20 cellular contexts compared by ENCODE assay signal in the genomic region with DNA sequence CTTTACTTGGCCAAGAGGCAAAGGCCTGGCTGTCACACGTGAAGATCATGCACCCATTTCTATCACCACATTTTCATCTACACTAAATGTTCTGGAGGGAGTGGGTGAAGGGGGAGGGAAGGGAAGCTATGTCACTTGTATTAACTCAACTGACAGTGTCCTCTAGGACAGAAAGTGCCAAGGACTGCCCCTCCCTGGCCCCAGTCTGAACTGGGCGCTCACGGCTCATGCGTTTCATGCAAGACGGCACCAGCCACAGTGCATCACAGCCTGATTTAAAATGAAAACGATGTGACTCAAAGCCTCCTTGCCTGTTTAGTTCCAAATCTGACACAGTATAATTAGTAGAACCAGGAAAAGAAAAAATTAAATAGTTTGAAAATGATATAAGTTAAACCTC. TPM values are rescaled to one million over a fixed set of nuclear protein-coding genes. Genes with fewer than 3 reads are reported as not detected.
A peak's percentile ranks its signal among the peaks of the same experiment; 100 is the strongest.
DNase-seq lines count a peak whose midpoint lies in the region; ATAC-seq and TF ChIP-seq lines count a peak whose summit lies in the region.
"Had no signal": no experiment of that assay in that cellular context is flagged by ENCODE, and none has a peak within 500 bp of the region (broad histone marks: within the 10 kb centered on the region; RNA-seq: fewer than 3 reads in every experiment).

No MANE protein-coding gene starts in this region.

- peaks cover 14 to 15% of the 10 kb centered on the region in 2 donors for H3K27me3 Mint-ChIP-seq in natural killer cell treated with Interleukin-12 subunit alpha and Interleukin-12 subunit beta and Interleukin-15 and Interleukin-18, amount 100 ng/mL, for 72 hours
- peaks cover 14 to 17% of the 10 kb centered on the region in 2 donors for H3K27me3 Mint-ChIP-seq in natural killer cell (ENCODE audit: low read depth in 2 of 2)
- H3K27me3 Mint-ChIP-seq in stimulated activated naive B cell treated with anti-CD40 and anti-IgM and Interleukin-4, amounts not matched to agents 10 μg/mL and 1 μg/mL and 100 μg/mL, for 72 hours = peaks cover 20 to 22% of the 10 kb centered on the region in 2 donors

- no peaks in the 10 kb centered on the region for H3K36me3 Mint-ChIP-seq in natural killer cell treated with Interleukin-12 subunit alpha and Interleukin-12 subunit beta and Interleukin-15 and Interleukin-18, amount 100 ng/mL, for 72 hours
- H3K36me3 Mint-ChIP-seq in natural killer cell = no peaks in the 10 kb centered on the region
- H3K36me3 Mint-ChIP-seq in stimulated activated naive B cell treated with anti-CD40 and anti-IgM and Interleukin-4, amounts not matched to agents 10 μg/mL and 1 μg/mL and 100 μg/mL, for 72 hours = no peaks in the 10 kb centered on the region

- peak; percentile 10 for DNase-seq in natural killer cell treated with Interleukin-12 subunit alpha and Interleukin-12 subunit beta and Interleukin-15 and Interleukin-18, amount 100 ng/mL, for 72 hours (ENCODE audit: low spot score)
- DNase-seq in natural killer cell (no peak), islet precursor cell (peak; percentile 29), NCI-H187 treated with DMSO at 0.1 percent for 48 hours (lab: John Stamatoyannopoulos, UW) (no peak)
- no peak for DNase-seq in stimulated activated naive B cell treated with anti-CD40 and anti-IgM and Interleukin-4, amounts not matched to agents 10 μg/mL and 1 μg/mL and 100 μg/mL, for 72 hours
- DNase-seq: 8988T; ACHN; C1 segment of cervical spinal cord; Calu3; CD4-positive, alpha-beta memory T cell; COR-L47; DMS53; DMS79 treated with DMSO at 0.1 percent for 48 hours; GF-D8; GM23248; H7; HCEC 1CT had no signal

- TF ChIP-seq CTCF in natural killer cell (IDR thresholded peaks at IDR 0.05) = no peak

- intact Hi-C loops in natural killer cell (cut with micrococcal nuclease) = no loop called here

- peaks cover 0 to 8% of the 10 kb centered on the region in 2 donors for H3K4me1 Mint-ChIP-seq in natural killer cell treated with Interleukin-12 subunit alpha and Interleukin-12 subunit beta and Interleukin-15 and Interleukin-18, amount 100 ng/mL, for 72 hours (ENCODE audit: low read depth in 2 of 2)
- no peaks in the 10 kb centered on the region for H3K4me1 Mint-ChIP-seq in natural killer cell
- peaks cover 16 to 35% of the 10 kb centered on the region in 2 donors for H3K4me1 Mint-ChIP-seq in stimulated activated naive B cell treated with anti-CD40 and anti-IgM and Interleukin-4, amounts not matched to agents 10 μg/mL and 1 μg/mL and 100 μg/mL, for 72 hours

- no peak overlapping the region for H3K27ac Mint-ChIP-seq in natural killer cell treated with Interleukin-12 subunit alpha and Interleukin-12 subunit beta and Interleukin-15 and Interleukin-18, amount 100 ng/mL, for 72 hours
- H3K27ac Mint-ChIP-seq in natural killer cell = no peak overlapping the region
- H3K27ac Mint-ChIP-seq in stimulated activated naive B cell treated with anti-CD40 and anti-IgM and Interleukin-4, amounts not matched to agents 10 μg/mL and 1 μg/mL and 100 μg/mL, for 72 hours = peak overlapping the region; percentile 15
- H3K27ac Mint-ChIP-seq: CD4-positive, alpha-beta memory T cell had no signal

- no peaks in the 10 kb centered on the region for H3K9me3 Mint-ChIP-seq in natural killer cell treated with Interleukin-12 subunit alpha and Interleukin-12 subunit beta and Interleukin-15 and Interleukin-18, amount 100 ng/mL, for 72 hours
- H3K9me3 Mint-ChIP-seq in natural killer cell = peaks cover 2% of the 10 kb centered on the region in 2 donors
- peaks cover 3 to 9% of the 10 kb centered on the region in 2 donors for H3K9me3 Mint-ChIP-seq in stimulated activated naive B cell treated with anti-CD40 and anti-IgM and Interleukin-4, amounts not matched to agents 10 μg/mL and 1 μg/mL and 100 μg/mL, for 72 hours

- no peak overlapping the region for H3K4me3 Mint-ChIP-seq in natural killer cell treated with Interleukin-12 subunit alpha and Interleukin-12 subunit beta and Interleukin-15 and Interleukin-18, amount 100 ng/mL, for 72 hours
- H3K4me3 Mint-ChIP-seq in natural killer cell = no peak overlapping the region
- H3K4me3 Mint-ChIP-seq in stimulated activated naive B cell treated with anti-CD40 and anti-IgM and Interleukin-4, amounts not matched to agents 10 μg/mL and 1 μg/mL and 100 μg/mL, for 72 hours = no peak overlapping the region
- H3K4me3 Mint-ChIP-seq: CD4-positive, alpha-beta memory T cell had no signal

- no peak for ATAC-seq in natural killer cell treated with Interleukin-12 subunit alpha and Interleukin-12 subunit beta and Interleukin-15 and Interleukin-18, amount 100 ng/mL, for 72 hours
- ATAC-seq in natural killer cell (no peak), HG03571 (IDR thresholded peaks at IDR 0.05; ENCODE audit: unreplicated experiment) (no peak), GM21576 (IDR thresholded peaks at IDR 0.05; ENCODE audit: unreplicated experiment) (no peak)
- ATAC-seq in stimulated activated naive B cell treated with anti-CD40 and anti-IgM and Interleukin-4, amounts not matched to agents 10 μg/mL and 1 μg/mL and 100 μg/mL, for 72 hours (replicated peaks) = no peak
- ATAC-seq: A549 had no signal

RNA-seq across cellular contexts. Expression of gene RAD18, which starts 20.8 kb away (rescaled TPM):
- 10 to 100 TPM; 33.4 to 66.0 TPM for total RNA-seq in natural killer cell treated with Interleukin-12 subunit alpha and Interleukin-12 subunit beta and Interleukin-15 and Interleukin-18, amount 100 ng/mL, for 72 hours
- 10 to 100 TPM; 19.8 to 23.3 (median 22.5) TPM for total RNA-seq in natural killer cell

Comparison
In these comparisons a context has a peak if more than half of its experiments do, and no peak if none do; other contexts are left out.
1. DNase-seq: peak in natural killer cell treated with Interleukin-12 subunit alpha and Interleukin-12 subunit beta and Interleukin-15 and Interleukin-18, amount 100 ng/mL, for 72 hours (single experiment) and islet precursor cell (single experiment); none in natural killer cell (single experiment), stimulated activated naive B cell treated with anti-CD40 and anti-IgM and Interleukin-4, amounts not matched to agents 10 μg/mL and 1 μg/mL and 100 μg/mL, for 72 hours (single experiment) and NCI-H187 treated with DMSO at 0.1 percent for 48 hours (single experiment).